In genomic region chr14:70048313-70048654, GRCh38 we compare ENCODE assay signal across 29 cellular contexts.
"Had no signal": no experiment of that assay in that cellular context is flagged by ENCODE, and none has a peak within 500 bp of the region (broad histone marks: within the 10 kb centered on the region; RNA-seq: fewer than 3 reads in every experiment).

No MANE protein-coding gene starts in this region.

- H3K4me1 ChIP-seq: adrenal gland, esophagus muscularis mucosa, foreskin keratinocyte, gastrocnemius medialis, heart left ventricle had no signal

- H3K4me3 ChIP-seq: adrenal gland, body of pancreas, esophagus muscularis mucosa, gastrocnemius medialis, heart left ventricle had no signal

- H3K36me3 ChIP-seq: adrenal gland, esophagus muscularis mucosa, heart left ventricle had no signal

- H3K27ac ChIP-seq: adrenal gland, body of pancreas, esophagus muscularis mucosa, foreskin keratinocyte, gastrocnemius medialis, heart left ventricle had no signal

- ATAC-seq: activated naive CD8-positive, alpha-beta T cell treated with anti-CD3 and anti-CD28 coated beads, Interleukin-2, amount 50 U/mL, for 24 hours; effector memory CD8-positive, alpha-beta T cell; foreskin keratinocyte; gastrocnemius medialis; heart left ventricle; T-helper 17 cell had no signal

- DNase-seq: activated CD4-positive, alpha-beta memory T cell treated with anti-CD3 and anti-CD28 coated beads, Interleukin-2, amount 10 ng/mL, durations not matched to agents 7 days and 5 days; activated CD4-positive, alpha-beta T cell treated with anti-CD3 and anti-CD28 coated beads for 4 hours; activated CD4-positive, alpha-beta T cell treated with anti-CD3 and anti-CD28 coated beads, Interleukin-2, amount 10 ng/mL, durations not matched to agents 7 days and 5 days; activated CD4-positive, alpha-beta T cell treated with anti-CD3 and anti-CD28 coated beads, Interleukin-2, amount 50 U/mL, for 4 hours; activated CD4-positive, CD25-positive, alpha-beta regulatory T cell; activated CD4-positive, CD25-positive, alpha-beta regulatory T cell treated with anti-CD3 and anti-CD28 coated beads, Interleukin-2, amount 50 U/mL, for 72 hours; activated effector memory CD4-positive, alpha-beta T cell treated with anti-CD3 and anti-CD28 coated beads, Interleukin-2, amount 50 U/mL, for 16 hours; activated naive CD4-positive, alpha-beta T cell treated with anti-CD3 and anti-CD28 coated beads for 36 hours; activated naive CD8-positive, alpha-beta T cell treated with anti-CD3 and anti-CD28 coated beads for 36 hours; activated naive CD8-positive, alpha-beta T cell treated with anti-CD3 and anti-CD28 coated beads, Interleukin-2, amount 50 U/mL, for 24 hours; activated T-cell treated with anti-CD3 and anti-CD28 coated beads, Interleukin-2, amount 50 U/mL, for 48 hours; adrenal gland; amygdala; aorta; body of pancreas; caudate nucleus; cortex of kidney; dermis blood vessel endothelial cell; effector CD4-positive, alpha-beta T cell; effector memory CD8-positive, alpha-beta T cell; erythroblast; foreskin keratinocyte; gastrocnemius medialis; glutamatergic neuron; heart left ventricle; T-helper 1 cell; T-helper 17 cell; T1000 had no signal

- H3K27me3 ChIP-seq: adrenal gland, body of pancreas, gastrocnemius medialis had no signal

- H3K9me3 ChIP-seq: adrenal gland, body of pancreas, esophagus muscularis mucosa, gastrocnemius medialis, heart left ventricle had no signal
